26 cellular contexts compared by ENCODE assay signal in genomic region chr13:62702502-62702901, GRCh38.
DNase-seq lines count a peak whose midpoint lies in the region; ATAC-seq and TF ChIP-seq lines count a peak whose summit lies in the region.
"Had no signal": no experiment of that assay in that cellular context is flagged by ENCODE, and none has a peak within 500 bp of the region (broad histone marks: within the 10 kb centered on the region; RNA-seq: fewer than 3 reads in every experiment).

No MANE protein-coding gene starts in this region.

- no peaks in the 10 kb centered on the region for H3K9me3 Mint-ChIP-seq in chondrocyte (ENCODE audit: low read depth)
- peaks cover 10% of the 10 kb centered on the region for H3K9me3 Mint-ChIP-seq in activated naive CD8-positive, alpha-beta T cell treated with anti-CD3 and anti-CD28 coated beads, Interleukin-2, amount 50 U/mL, for 24 hours
- H3K9me3 Mint-ChIP-seq: T-helper 1 cell treated with Interleukin-12 subunit alpha and Interleukin-12 subunit beta and Interleukin-4 antibody, amounts not matched to agents 30 μg/mL and 1 μg/mL, for 36 hours had no signal

- no peaks in the 10 kb centered on the region for H3K4me1 Mint-ChIP-seq in chondrocyte (ENCODE audit: low read depth)
- H3K4me1 Mint-ChIP-seq in activated naive CD8-positive, alpha-beta T cell treated with anti-CD3 and anti-CD28 coated beads, Interleukin-2, amount 50 U/mL, for 24 hours = no peaks in the 10 kb centered on the region
- H3K4me1 Mint-ChIP-seq: activated CD4-positive, alpha-beta memory T cell treated with anti-CD3 and anti-CD28 coated beads, Interleukin-2, amount 10 ng/mL, durations not matched to agents 7 days and 5 days; activated naive CD4-positive, alpha-beta T cell treated with anti-CD3 and anti-CD28 coated beads, Interleukin-2, amount 10 ng/mL, durations not matched to agents 7 days and 5 days; naive B cell; stimulated activated effector memory CD8-positive, alpha-beta T cell treated with anti-CD3 and anti-CD28 coated beads, Interleukin-12 subunit alpha, Interleukin-12 subunit beta, amount 100 ng/mL, for 72 hours had no signal

- H3K27ac Mint-ChIP-seq in chondrocyte (ENCODE audit: unreplicated experiment) = no peak overlapping the region
- H3K27ac Mint-ChIP-seq in activated naive CD8-positive, alpha-beta T cell treated with anti-CD3 and anti-CD28 coated beads, Interleukin-2, amount 50 U/mL, for 24 hours = no peak overlapping the region
- H3K27ac Mint-ChIP-seq: activated CD4-positive, alpha-beta memory T cell treated with anti-CD3 and anti-CD28 coated beads, Interleukin-2, amount 10 ng/mL, durations not matched to agents 7 days and 5 days; activated naive CD4-positive, alpha-beta T cell treated with anti-CD3 and anti-CD28 coated beads, Interleukin-2, amount 10 ng/mL, durations not matched to agents 7 days and 5 days; CD4-positive, alpha-beta T cell; naive B cell; stimulated activated effector memory CD8-positive, alpha-beta T cell treated with anti-CD3 and anti-CD28 coated beads, Interleukin-12 subunit alpha, Interleukin-12 subunit beta, amount 100 ng/mL, for 72 hours; T-helper 1 cell treated with Interleukin-12 subunit alpha and Interleukin-12 subunit beta and Interleukin-4 antibody, amounts not matched to agents 30 μg/mL and 1 μg/mL, for 36 hours had no signal

- peak; percentile 17 for DNase-seq in DMS153 (lab: John Stamatoyannopoulos, UW)
- no peak for DNase-seq in DMS153 treated with DMSO at 0.1 percent for 48 hours (lab: John Stamatoyannopoulos, UW; ENCODE audit: unreplicated experiment)
- DNase-seq in NCI-H1417 (lab: John Stamatoyannopoulos, UW) = peak in 2 of 3 experiments; percentile 42 to 89
- DNase-seq in NCI-H446 treated with DMSO at 0.1 percent for 48 hours (lab: John Stamatoyannopoulos, UW) = peak; percentile 29
- no peak for DNase-seq in iPS-NIHi7 (ENCODE audit: extremely low spot score)
- DNase-seq in chondrocyte (ENCODE audit: low spot score) = no peak
- no peak for DNase-seq in activated naive CD8-positive, alpha-beta T cell treated with anti-CD3 and anti-CD28 coated beads, Interleukin-2, amount 50 U/mL, for 24 hours
- DNase-seq: activated CD4-positive, alpha-beta memory T cell treated with anti-CD3 and anti-CD28 coated beads, Interleukin-2, amount 10 ng/mL, durations not matched to agents 7 days and 5 days; activated CD4-positive, alpha-beta T cell treated with anti-CD3 and anti-CD28 coated beads for 1 hour; activated CD8-positive, alpha-beta memory T cell treated with anti-CD3 and anti-CD28 coated beads, Interleukin-2, amount 50 U/mL, for 48 hours; activated naive CD4-positive, alpha-beta T cell treated with anti-CD3 and anti-CD28 coated beads, Interleukin-2, amount 10 ng/mL, durations not matched to agents 7 days and 5 days; amniotic stem cell; brain microvascular endothelial cell; CD4-positive, alpha-beta T cell; GF-D8; IMR-90; left ventricle myocardium superior; naive B cell; NCI-H226; nucleus accumbens; stimulated activated CD4-positive, alpha-beta T cell treated with anti-CD3 and anti-CD28 coated beads, Interleukin-4, amount 100 ng/mL, for 24 hours; upper lobe of right lung had no signal

- no peak overlapping the region for H3K4me3 Mint-ChIP-seq in chondrocyte (ENCODE audit: unreplicated experiment)
- no peak overlapping the region for H3K4me3 Mint-ChIP-seq in activated naive CD8-positive, alpha-beta T cell treated with anti-CD3 and anti-CD28 coated beads, Interleukin-2, amount 50 U/mL, for 24 hours
- H3K4me3 Mint-ChIP-seq: activated CD4-positive, alpha-beta memory T cell treated with anti-CD3 and anti-CD28 coated beads, Interleukin-2, amount 10 ng/mL, durations not matched to agents 7 days and 5 days; activated naive CD4-positive, alpha-beta T cell treated with anti-CD3 and anti-CD28 coated beads, Interleukin-2, amount 10 ng/mL, durations not matched to agents 7 days and 5 days; CD4-positive, alpha-beta T cell; naive B cell; stimulated activated effector memory CD8-positive, alpha-beta T cell treated with anti-CD3 and anti-CD28 coated beads, Interleukin-12 subunit alpha, Interleukin-12 subunit beta, amount 100 ng/mL, for 72 hours; T-helper 1 cell treated with Interleukin-12 subunit alpha and Interleukin-12 subunit beta and Interleukin-4 antibody, amounts not matched to agents 30 μg/mL and 1 μg/mL, for 36 hours had no signal

- TF ChIP-seq CTCF in chondrocyte (IDR thresholded peaks at IDR 0.05) = no peak

- H3K36me3 Mint-ChIP-seq in chondrocyte (ENCODE audit: low read depth) = no peaks in the 10 kb centered on the region
- no peaks in the 10 kb centered on the region for H3K36me3 Mint-ChIP-seq in activated naive CD8-positive, alpha-beta T cell treated with anti-CD3 and anti-CD28 coated beads, Interleukin-2, amount 50 U/mL, for 24 hours (ENCODE audit: low read depth)
- H3K36me3 Mint-ChIP-seq: activated naive CD4-positive, alpha-beta T cell treated with anti-CD3 and anti-CD28 coated beads, Interleukin-2, amount 10 ng/mL, durations not matched to agents 7 days and 5 days; naive B cell; stimulated activated effector memory CD8-positive, alpha-beta T cell treated with anti-CD3 and anti-CD28 coated beads, Interleukin-12 subunit alpha, Interleukin-12 subunit beta, amount 100 ng/mL, for 72 hours had no signal

- ATAC-seq in SK-N-SH treated with all-trans-retinoic acid at 6 μM for 48 hours = no peak; the same call in 2 of the 3 replicates
- no peak for ATAC-seq in activated naive CD8-positive, alpha-beta T cell treated with anti-CD3 and anti-CD28 coated beads, Interleukin-2, amount 50 U/mL, for 24 hours
- ATAC-seq: left ventricle myocardium superior; sciatic nerve; stimulated activated effector memory CD8-positive, alpha-beta T cell treated with anti-CD3 and anti-CD28 coated beads, Interleukin-12 subunit alpha, Interleukin-12 subunit beta, amount 100 ng/mL, for 72 hours; upper lobe of right lung had no signal

- no peaks in the 10 kb centered on the region for H3K27me3 Mint-ChIP-seq in chondrocyte (ENCODE audit: low read depth)
- H3K27me3 Mint-ChIP-seq in activated naive CD8-positive, alpha-beta T cell treated with anti-CD3 and anti-CD28 coated beads, Interleukin-2, amount 50 U/mL, for 24 hours = no peaks in the 10 kb centered on the region
- H3K27me3 Mint-ChIP-seq: activated CD4-positive, alpha-beta memory T cell treated with anti-CD3 and anti-CD28 coated beads, Interleukin-2, amount 10 ng/mL, durations not matched to agents 7 days and 5 days; activated naive CD4-positive, alpha-beta T cell treated with anti-CD3 and anti-CD28 coated beads, Interleukin-2, amount 10 ng/mL, durations not matched to agents 7 days and 5 days; CD4-positive, alpha-beta T cell; naive B cell had no signal

TF ChIP-seq in SK-N-SH treated with all-trans-retinoic acid at 6 μM for 48 hours, 23 proteins besides CTCF, POLR2A, EP300 and RAD21:
- TF ChIP-seq, protein P1, sequence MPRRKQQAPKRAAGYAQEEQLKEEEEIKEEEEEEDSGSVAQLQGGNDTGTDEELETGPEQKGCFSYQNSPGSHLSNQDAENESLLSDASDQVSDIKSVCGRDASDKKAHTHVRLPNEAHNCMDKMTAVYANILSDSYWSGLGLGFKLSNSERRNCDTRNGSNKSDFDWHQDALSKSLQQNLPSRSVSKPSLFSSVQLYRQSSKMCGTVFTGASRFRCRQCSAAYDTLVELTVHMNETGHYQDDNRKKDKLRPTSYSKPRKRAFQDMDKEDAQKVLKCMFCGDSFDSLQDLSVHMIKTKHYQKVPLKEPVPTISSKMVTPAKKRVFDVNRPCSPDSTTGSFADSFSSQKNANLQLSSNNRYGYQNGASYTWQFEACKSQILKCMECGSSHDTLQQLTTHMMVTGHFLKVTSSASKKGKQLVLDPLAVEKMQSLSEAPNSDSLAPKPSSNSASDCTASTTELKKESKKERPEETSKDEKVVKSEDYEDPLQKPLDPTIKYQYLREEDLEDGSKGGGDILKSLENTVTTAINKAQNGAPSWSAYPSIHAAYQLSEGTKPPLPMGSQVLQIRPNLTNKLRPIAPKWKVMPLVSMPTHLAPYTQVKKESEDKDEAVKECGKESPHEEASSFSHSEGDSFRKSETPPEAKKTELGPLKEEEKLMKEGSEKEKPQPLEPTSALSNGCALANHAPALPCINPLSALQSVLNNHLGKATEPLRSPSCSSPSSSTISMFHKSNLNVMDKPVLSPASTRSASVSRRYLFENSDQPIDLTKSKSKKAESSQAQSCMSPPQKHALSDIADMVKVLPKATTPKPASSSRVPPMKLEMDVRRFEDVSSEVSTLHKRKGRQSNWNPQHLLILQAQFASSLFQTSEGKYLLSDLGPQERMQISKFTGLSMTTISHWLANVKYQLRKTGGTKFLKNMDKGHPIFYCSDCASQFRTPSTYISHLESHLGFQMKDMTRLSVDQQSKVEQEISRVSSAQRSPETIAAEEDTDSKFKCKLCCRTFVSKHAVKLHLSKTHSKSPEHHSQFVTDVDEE (CRISPR knock-in tag; IDR thresholded peaks at IDR 0.05) = peak; percentile 75
- no peak for TF ChIP-seq ZNF8 (CRISPR knock-in tag; IDR thresholded peaks at IDR 0.05)
- TF ChIP-seq TCF4 (CRISPR knock-in tag; IDR thresholded peaks at IDR 0.05; ENCODE audit: borderline replicate concordance) = peak; percentile 79
- TF ChIP-seq CSRNP3 (CRISPR knock-in tag; IDR thresholded peaks at IDR 0.05) = no peak
- peak; percentile 19; the same call in 1 of the 2 replicates for TF ChIP-seq ISL1 (CRISPR knock-in tag; IDR thresholded peaks at IDR 0.05)

Comparison
In these comparisons a context has a peak if more than half of its experiments do, and no peak if none do; other contexts are left out.
1. DNase-seq: peak in DMS153 (single experiment), NCI-H1417 (2 of 3) and NCI-H446 treated with DMSO at 0.1 percent for 48 hours (single experiment); none in DMS153 treated with DMSO at 0.1 percent for 48 hours (single experiment), iPS-NIHi7 (single experiment), chondrocyte (single experiment) and activated naive CD8-positive, alpha-beta T cell treated with anti-CD3 and anti-CD28 coated beads, Interleukin-2, amount 50 U/mL, for 24 hours (single experiment).